19 cellular contexts compared by ENCODE assay signal in genomic region chr6:133756046-133756445, GRCh38.
A peak's percentile ranks its signal among the peaks of the same experiment; 100 is the strongest.
DNase-seq lines count a peak whose midpoint lies in the region; ATAC-seq and TF ChIP-seq lines count a peak whose summit lies in the region.
"Had no signal": no experiment of that assay in that cellular context is flagged by ENCODE, and none has a peak within 500 bp of the region (broad histone marks: within the 10 kb centered on the region; RNA-seq: fewer than 3 reads in every experiment).

No MANE protein-coding gene starts in this region.

- no peak for TF ChIP-seq EP300 in gastroesophageal sphincter (IDR thresholded peaks at IDR 0.05)

- CTCF ChIA-PET in A673 (lab: Charles Lee) = interaction anchor here (0.6 kb wide), 1 partner anchor 187 kb away, joined by 3 read pairs; no protein-coding TSS in a partner anchor

- H3K4me1 ChIP-seq in A673 (ENCODE audit: insufficient read depth, low read length, poor library complexity, severe bottlenecking) = peaks cover 7% of the 10 kb centered on the region
- peaks cover 73% of the 10 kb centered on the region for H3K4me1 ChIP-seq in adipocyte (ENCODE audit: control insufficient read depth, insufficient read depth, low read length)
- H3K4me1 ChIP-seq in gastroesophageal sphincter = peaks cover 0 to 45% (median 2%) of the 10 kb centered on the region in 3 donors
- H3K4me1 ChIP-seq in osteoblast (ENCODE audit: insufficient read depth, low read length) = peaks cover 48% of the 10 kb centered on the region

- H3K9me3 ChIP-seq in A673 (ENCODE audit: low read depth, low read length, poor library complexity, severe bottlenecking) (no peaks in the 10 kb centered on the region), adipocyte (ENCODE audit: control insufficient read depth, low read length) (no peaks in the 10 kb centered on the region), gastroesophageal sphincter (no peaks in the 10 kb centered on the region), osteoblast (ENCODE audit: low read depth, low read length) (no peaks in the 10 kb centered on the region)

- POLR2A ChIA-PET in A673 (lab: Charles Lee; ENCODE audit: low non-redundant PET) = no interaction called here

- no TSS peak for BruUV-seq in A673 (replicated peaks; lab: Mats Ljungman, UMichigan)

- no peaks in the 10 kb centered on the region for H3K79me2 ChIP-seq in osteoblast (ENCODE audit: insufficient read depth, low read length)

- H3K27ac ChIP-seq in A673 (ENCODE audit: low read depth, low read length, poor library complexity, severe bottlenecking) (no peak overlapping the region), gastroesophageal sphincter (peak overlapping the region; percentile 18 to 58 (median 38)), osteoblast (ENCODE audit: low read depth, low read length) (peak overlapping the region; percentile 91)
- H3K27ac ChIP-seq: dorsolateral prefrontal cortex, PC-9, VCaP had no signal

- TF ChIP-seq CTCF in A673 (conservative IDR thresholded peaks at IDR 0.05; ENCODE audit: low read depth, low read length) = no peak
- TF ChIP-seq CTCF in gastroesophageal sphincter (IDR thresholded peaks at IDR 0.05) = no peak
- TF ChIP-seq CTCF in osteoblast (IDR thresholded peaks at IDR 0.05; ENCODE audit: extremely low read depth, low read depth, low read length) = no peak

- H4K20me1 ChIP-seq in osteoblast (ENCODE audit: insufficient read depth, low read length) = no peaks in the 10 kb centered on the region

- no peak for TF ChIP-seq POLR2A in gastroesophageal sphincter (IDR thresholded peaks at IDR 0.05)

- H3K9ac ChIP-seq in adipocyte (ENCODE audit: low read length) = peak overlapping the region; percentile 88

- peaks cover 96% of the 10 kb centered on the region for H3K27me3 ChIP-seq in A673 (replicated peaks; ENCODE audit: insufficient read depth, low read depth, low read length, poor library complexity)
- H3K27me3 ChIP-seq in adipocyte (replicated peaks; ENCODE audit: control insufficient read depth, insufficient read depth, low read length) = no peaks in the 10 kb centered on the region
- H3K27me3 ChIP-seq in gastroesophageal sphincter = no peaks in the 10 kb centered on the region
- no peaks in the 10 kb centered on the region for H3K27me3 ChIP-seq in osteoblast (ENCODE audit: insufficient read depth, low read length)

- 18 to 41% methylated on average over 2 of the region's 2 CpGs for WGBS in gastroesophageal sphincter (ENCODE audit: low coverage in 1 of 2), 2 donors

- DNase-seq in A673 (ENCODE audit: low spot score) (peak; percentile 14), adipocyte (ENCODE audit: low read depth) (no peak), osteoblast (ENCODE audit: insufficient read length, low spot score, missing footprints) (peak; percentile 21), NCI-H2227 (lab: John Stamatoyannopoulos, UW; ENCODE audit: unreplicated experiment) (no peak), NCI-H2081 (lab: John Stamatoyannopoulos, UW) (no peak), NCI-H748 treated with DMSO at 0.1 percent for 48 hours (lab: John Stamatoyannopoulos, UW) (no peak)
- DNase-seq: 8988T; activated CD8-positive, alpha-beta T cell treated with anti-CD3 and anti-CD28 coated beads, Interleukin-2, amount 10 ng/mL, durations not matched to agents 7 days and 5 days; CD4-positive, alpha-beta memory T cell; dorsolateral prefrontal cortex; foreskin melanocyte; immature natural killer cell; NCI-H187; NCI-H526 treated with DMSO at 0.1 percent for 48 hours; PC-9 had no signal

- H3K4me2 ChIP-seq in osteoblast (ENCODE audit: insufficient read depth, low read length) = peak overlapping the region; percentile 64
- H3K4me2 ChIP-seq: PC-9 had no signal

- H3K36me3 ChIP-seq in A673 (ENCODE audit: insufficient read depth, low read length, poor library complexity, severe bottlenecking) (no peaks in the 10 kb centered on the region), adipocyte (ENCODE audit: control insufficient read depth, insufficient read depth, low read length, severe bottlenecking) (no peaks in the 10 kb centered on the region), gastroesophageal sphincter (no peaks in the 10 kb centered on the region), osteoblast (ENCODE audit: insufficient read depth, low read length) (no peaks in the 10 kb centered on the region)

- ATAC-seq in gastroesophageal sphincter (no peak), GM19023 (IDR thresholded peaks at IDR 0.05; ENCODE audit: unreplicated experiment) (no peak)
- ATAC-seq: activated CD8-positive, alpha-beta T cell treated with anti-CD3 and anti-CD28 coated beads, Interleukin-2, amount 10 ng/mL, durations not matched to agents 7 days and 5 days; activated T-helper 17 cell treated with anti-CD3 and anti-CD28 coated beads, Interleukin-2, amount 50 U/mL, for 72 hours had no signal

- H2AFZ ChIP-seq in osteoblast (ENCODE audit: low read length) = no peak overlapping the region
- H2AFZ ChIP-seq: PC-9 had no signal

- H3K4me3 ChIP-seq in A673 (ENCODE audit: low read depth, low read length, poor library complexity, severe bottlenecking) (no peak overlapping the region), adipocyte (ENCODE audit: low read length) (peak overlapping the region; percentile 57), gastroesophageal sphincter (no peak overlapping the region), osteoblast (ENCODE audit: insufficient read depth, low read length) (no peak overlapping the region)
- H3K4me3 ChIP-seq: dorsolateral prefrontal cortex, PC-9 had no signal

- intact Hi-C loops in A673 (cut with micrococcal nuclease; ENCODE audit: unreplicated experiment) = no loop called here

Comparison
In these comparisons a context has a peak if more than half of its experiments do, and no peak if none do; other contexts are left out.
1. DNase-seq: peak in A673 (single experiment) and osteoblast (single experiment); none in adipocyte (single experiment), NCI-H2227 (single experiment), NCI-H2081 (0 of 2) and NCI-H748 treated with DMSO at 0.1 percent for 48 hours (single experiment).